ENCODE assay signal across 18 cellular contexts in the genomic region with DNA sequence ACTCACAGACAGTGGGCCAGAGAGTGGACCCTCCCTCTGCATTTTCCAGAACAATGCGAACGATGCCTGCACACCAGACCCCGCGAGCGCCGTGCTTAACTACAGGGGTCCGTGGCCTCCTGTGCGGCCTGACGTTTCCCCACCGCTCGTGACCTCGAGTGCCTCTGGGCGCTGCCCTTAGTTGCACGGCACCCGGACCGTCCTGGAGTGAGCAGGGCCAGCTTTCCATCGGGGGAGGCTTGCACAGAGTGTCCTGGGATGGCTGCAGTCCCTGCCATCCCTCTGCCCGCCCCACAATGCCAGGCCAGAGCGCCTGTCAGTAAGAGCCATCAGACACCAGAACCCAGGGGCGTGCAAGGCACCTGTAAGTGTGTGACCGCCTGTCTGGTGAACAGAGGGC.
A peak's percentile ranks its signal among the peaks of the same experiment; 100 is the strongest.
DNase-seq lines count a peak whose midpoint lies in the region; ATAC-seq and TF ChIP-seq lines count a peak whose summit lies in the region.
"Had no signal": no experiment of that assay in that cellular context is flagged by ENCODE, and none has a peak within 500 bp of the region (broad histone marks: within the 10 kb centered on the region; RNA-seq: fewer than 3 reads in every experiment).

No MANE protein-coding gene starts in this region.

- intact Hi-C loops in Right ventricle myocardium superior (cut with DNase I) (no loop called here), heart left ventricle (cut with DNase I) (no loop called here)

- H3K27ac ChIP-seq in heart left ventricle: no peak overlapping the region
- H3K27ac ChIP-seq: 22Rv1 had no signal

- H3K4me1 Mint-ChIP-seq in chondrocyte (ENCODE audit: low read depth) (peaks cover 3% of the 10 kb centered on the region), nephron progenitor cell (peaks cover 27% of the 10 kb centered on the region)
- H3K4me1 Mint-ChIP-seq: B cell, CD14-positive monocyte had no signal

- no peaks in the 10 kb centered on the region for H3K9me3 ChIP-seq in heart left ventricle
- H3K9me3 ChIP-seq: BLaER1 treated with 17β-estradiol and CSF1 and Interleukin-3, amounts not matched to agents 10 nM and 100 nM had no signal

- H3K4me1 ChIP-seq in heart left ventricle: no peaks in the 10 kb centered on the region

- H3K9me3 Mint-ChIP-seq in chondrocyte (ENCODE audit: low read depth): no peaks in the 10 kb centered on the region
- no peaks in the 10 kb centered on the region for H3K9me3 Mint-ChIP-seq in nephron progenitor cell
- H3K9me3 Mint-ChIP-seq: CD14-positive monocyte had no signal

- TF ChIP-seq CTCF in heart left ventricle (IDR thresholded peaks at IDR 0.05) (no peak), chondrocyte (IDR thresholded peaks at IDR 0.05) (no peak), nephron progenitor cell (IDR thresholded peaks at IDR 0.05) (no peak)

- H3K27me3 Mint-ChIP-seq in chondrocyte (ENCODE audit: low read depth) (no peaks in the 10 kb centered on the region), nephron progenitor cell (ENCODE audit: low read depth, poor library complexity) (no peaks in the 10 kb centered on the region)
- H3K27me3 Mint-ChIP-seq: B cell; CD4-positive, alpha-beta memory T cell had no signal

- H3K4me3 ChIP-seq in heart left ventricle: no peak overlapping the region
- H3K4me3 ChIP-seq: BLaER1 treated with 17β-estradiol and CSF1 and Interleukin-3, amounts not matched to agents 10 nM and 100 nM had no signal

- no peaks in the 10 kb centered on the region for H3K27me3 ChIP-seq in heart left ventricle

- H3K4me3 Mint-ChIP-seq in chondrocyte (ENCODE audit: unreplicated experiment): no peak overlapping the region
- H3K4me3 Mint-ChIP-seq in nephron progenitor cell: no peak overlapping the region
- H3K4me3 Mint-ChIP-seq: B cell; CD14-positive monocyte; CD4-positive, alpha-beta memory T cell had no signal

- DNase-seq in Right ventricle myocardium superior (peak; percentile 30), heart left ventricle (no peak), chondrocyte (ENCODE audit: low spot score) (peak; percentile 83), nephron progenitor cell (no peak), mesenteric fat pad (ENCODE audit: low spot score) (no peak)
- DNase-seq: Calu3; CD4-positive, alpha-beta memory T cell; COR-L47; DMS53; DMS79 treated with DMSO at 0.1 percent for 48 hours; GF-D8; GOT3; HCEC 1CT had no signal

- peaks cover 12% of the 10 kb centered on the region for H3K36me3 Mint-ChIP-seq in chondrocyte (ENCODE audit: low read depth)
- H3K36me3 Mint-ChIP-seq in nephron progenitor cell (ENCODE audit: low read depth): peaks cover 40% of the 10 kb centered on the region

- peaks cover 0 to 74% (median 57%) of the 10 kb centered on the region in 9 donors for H3K36me3 ChIP-seq in heart left ventricle

- ATAC-seq in Right ventricle myocardium superior (ENCODE audit: poor library complexity) (no peak), heart left ventricle (no peak), HG03520 (IDR thresholded peaks at IDR 0.05; ENCODE audit: unreplicated experiment) (no peak)

- H3K27ac Mint-ChIP-seq in chondrocyte (ENCODE audit: unreplicated experiment): no peak overlapping the region
- H3K27ac Mint-ChIP-seq in nephron progenitor cell: peak overlapping the region; percentile 59
- H3K27ac Mint-ChIP-seq: B cell had no signal

- no peak for TF ChIP-seq POLR2A in heart left ventricle (IDR thresholded peaks at IDR 0.05)

- WGBS in heart left ventricle, 4 donors: 78 to 97% (median 95%) methylated on average over 5 to 21 of the region's 21 CpGs

Comparison
In these comparisons a context has a peak if more than half of its experiments do, and no peak if none do; other contexts are left out.
1. DNase-seq: peak in Right ventricle myocardium superior (single experiment) and chondrocyte (single experiment); none in heart left ventricle (0 of 5), nephron progenitor cell (single experiment) and mesenteric fat pad (single experiment).